In genomic region chr11:31218847-31219246, GRCh38 we compare ENCODE assay signal across 29 cellular contexts.
"Had no signal": no experiment of that assay in that cellular context is flagged by ENCODE, and none has a peak within 500 bp of the region (broad histone marks: within the 10 kb centered on the region; RNA-seq: fewer than 3 reads in every experiment).

No MANE protein-coding gene starts in this region.

- H3K9me3 Mint-ChIP-seq: brain; naive B cell; stimulated activated memory B cell treated with anti-CD40 and anti-IgM and Interleukin-4, amounts not matched to agents 10 μg/mL and 1 μg/mL and 100 μg/mL, for 72 hours; stimulated activated naive CD8-positive, alpha-beta T cell treated with anti-CD3 and anti-CD28 coated beads, Interleukin-15, amount 100 ng/mL, for 72 hours had no signal

- FAIRE-seq: pancreas had no signal

- H3K27me3 ChIP-seq: gastrocnemius medialis, pancreas, sigmoid colon, upper lobe of left lung had no signal

- H3K4me3 Mint-ChIP-seq: activated CD4-positive, alpha-beta T cell treated with anti-CD3 and anti-CD28 coated beads for 36 hours; activated CD8-positive, alpha-beta T cell treated with anti-CD3 and anti-CD28 coated beads, Interleukin-2, amount 10 ng/mL, durations not matched to agents 7 days and 5 days; activated naive CD8-positive, alpha-beta T cell; brain; naive B cell; stimulated activated memory B cell treated with anti-CD40 and anti-IgM and Interleukin-4, amounts not matched to agents 10 μg/mL and 1 μg/mL and 100 μg/mL, for 72 hours; stimulated activated naive CD8-positive, alpha-beta T cell treated with anti-CD3 and anti-CD28 coated beads, Interleukin-15, amount 100 ng/mL, for 72 hours had no signal

- ATAC-seq: activated CD4-positive, alpha-beta T cell treated with anti-CD3 and anti-CD28 coated beads for 36 hours; activated CD8-positive, alpha-beta T cell treated with anti-CD3 and anti-CD28 coated beads, Interleukin-2, amount 10 ng/mL, durations not matched to agents 7 days and 5 days; gastrocnemius medialis; left cardiac atrium; left ventricle myocardium superior; pancreas; psoas muscle; stimulated activated memory B cell treated with anti-CD40 and anti-IgM and Interleukin-4, amounts not matched to agents 10 μg/mL and 1 μg/mL and 100 μg/mL, for 72 hours; stimulated activated naive CD8-positive, alpha-beta T cell treated with anti-CD3 and anti-CD28 coated beads, Interleukin-15, amount 100 ng/mL, for 72 hours had no signal

- H3K36me3 Mint-ChIP-seq: activated naive CD8-positive, alpha-beta T cell; brain; naive B cell; stimulated activated memory B cell treated with anti-CD40 and anti-IgM and Interleukin-4, amounts not matched to agents 10 μg/mL and 1 μg/mL and 100 μg/mL, for 72 hours had no signal

- H3K27ac ChIP-seq: gastrocnemius medialis, pancreas, psoas muscle, sigmoid colon, upper lobe of left lung had no signal

- H3K9me3 ChIP-seq: gastrocnemius medialis, pancreas, psoas muscle, sigmoid colon, upper lobe of left lung had no signal

- H3K27me3 Mint-ChIP-seq: brain; stimulated activated memory B cell treated with anti-CD40 and anti-IgM and Interleukin-4, amounts not matched to agents 10 μg/mL and 1 μg/mL and 100 μg/mL, for 72 hours had no signal

- DNase-seq: activated CD4-positive, alpha-beta T cell treated with anti-CD3 and anti-CD28 coated beads for 36 hours; activated CD4-positive, CD25-positive, alpha-beta regulatory T cell; activated CD8-positive, alpha-beta T cell treated with anti-CD3 and anti-CD28 coated beads, Interleukin-2, amount 10 ng/mL, durations not matched to agents 7 days and 5 days; activated effector memory CD4-positive, alpha-beta T cell treated with Interleukin-2 at 50 U/mL for 16 hours; activated naive CD4-positive, alpha-beta T cell treated with Interleukin-2 at 50 U/mL for 16 hours; activated T-cell treated with anti-CD3 and anti-CD28 coated beads for 4 hours; aorta; caudate nucleus; cortex of kidney; gastrocnemius medialis; glutamatergic neuron; islet precursor cell; left cardiac atrium; left ventricle myocardium superior; naive B cell; nucleus accumbens; pancreas; psoas muscle; sigmoid colon; stimulated activated CD4-positive, alpha-beta T cell treated with anti-CD3 and anti-CD28 coated beads, Interleukin-1b, Interleukin-23, amount 100 ng/mL, for 48 hours; stimulated activated CD4-positive, alpha-beta T cell treated with anti-CD3 and anti-CD28 coated beads, Interleukin-4, amount 100 ng/mL, for 4 hours; stimulated activated CD8-positive, alpha-beta memory T cell treated with anti-CD3 and anti-CD28 coated beads, Interleukin-4, amount 100 ng/mL, for 48 hours; stimulated activated naive CD8-positive, alpha-beta T cell treated with anti-CD3 and anti-CD28 coated beads, Interleukin-15, amount 100 ng/mL, for 72 hours; substantia nigra; upper lobe of left lung had no signal

- H3K36me3 ChIP-seq: gastrocnemius medialis, pancreas, sigmoid colon, upper lobe of left lung had no signal

- H3K4me1 Mint-ChIP-seq: activated CD4-positive, alpha-beta T cell treated with anti-CD3 and anti-CD28 coated beads for 36 hours; naive B cell; stimulated activated memory B cell treated with anti-CD40 and anti-IgM and Interleukin-4, amounts not matched to agents 10 μg/mL and 1 μg/mL and 100 μg/mL, for 72 hours; stimulated activated naive CD8-positive, alpha-beta T cell treated with anti-CD3 and anti-CD28 coated beads, Interleukin-15, amount 100 ng/mL, for 72 hours had no signal

- H3K27ac Mint-ChIP-seq: activated CD4-positive, alpha-beta T cell treated with anti-CD3 and anti-CD28 coated beads for 36 hours; activated CD8-positive, alpha-beta T cell treated with anti-CD3 and anti-CD28 coated beads, Interleukin-2, amount 10 ng/mL, durations not matched to agents 7 days and 5 days; activated naive CD8-positive, alpha-beta T cell; brain; naive B cell; stimulated activated memory B cell treated with anti-CD40 and anti-IgM and Interleukin-4, amounts not matched to agents 10 μg/mL and 1 μg/mL and 100 μg/mL, for 72 hours; stimulated activated naive CD8-positive, alpha-beta T cell treated with anti-CD3 and anti-CD28 coated beads, Interleukin-15, amount 100 ng/mL, for 72 hours had no signal

- H3K4me3 ChIP-seq: gastrocnemius medialis, pancreas, psoas muscle, sigmoid colon, smooth muscle cell, upper lobe of left lung had no signal

- H3K4me1 ChIP-seq: gastrocnemius medialis, pancreas, psoas muscle, sigmoid colon, upper lobe of left lung had no signal

- H3K4me2 ChIP-seq: smooth muscle cell had no signal
